Comparison of ENCODE assay signal across 32 cellular contexts in the genomic region with DNA sequence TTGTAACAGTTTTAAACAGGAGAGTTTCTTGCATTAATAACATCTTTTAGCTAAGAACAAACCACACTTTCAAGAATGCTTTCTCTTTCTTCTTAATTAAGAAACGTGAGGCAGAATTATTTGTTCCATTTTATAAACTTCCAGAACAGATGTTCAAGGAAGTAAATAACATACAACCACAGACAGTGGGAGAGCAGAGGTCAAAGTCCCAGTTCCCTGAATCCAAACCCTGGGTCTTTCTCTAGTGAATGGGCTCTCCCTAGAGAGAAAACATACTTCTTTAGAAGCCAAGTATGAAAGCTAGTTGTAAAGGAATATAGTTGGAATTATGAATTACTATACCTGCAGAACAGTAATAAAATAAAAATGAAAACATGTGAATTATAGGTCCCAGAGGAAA. TPM values are rescaled to one million over a fixed set of nuclear protein-coding genes. Genes with fewer than 3 reads are reported as not detected.
"Had no signal": no experiment of that assay in that cellular context is flagged by ENCODE, and none has a peak within 500 bp of the region (broad histone marks: within the 10 kb centered on the region; RNA-seq: fewer than 3 reads in every experiment).

No MANE protein-coding gene starts in this region.

- H3K27ac ChIP-seq: adrenal gland, body of pancreas, breast epithelium, SJCRH30, SK-N-MC had no signal

- H3K4me1 ChIP-seq: adrenal gland, body of pancreas, breast epithelium, SJCRH30 had no signal

- H3K36me3 ChIP-seq: adrenal gland, breast epithelium, MG63, SJCRH30 had no signal

- H3K4me3 ChIP-seq: adrenal gland, body of pancreas, breast epithelium, MG63, SJCRH30, SK-N-MC had no signal

- FAIRE-seq: astrocyte had no signal

- H3K9me3 ChIP-seq: adrenal gland, body of pancreas, MG63, SJCRH30 had no signal

- ATAC-seq: activated naive CD4-positive, alpha-beta T cell treated with anti-CD3 and anti-CD28 coated beads, Interleukin-2, amount 50 U/mL, for 72 hours; activated T-cell treated with anti-CD3 and anti-CD28 coated beads, Interleukin-2, amount 50 U/mL, for 4 hours; body of pancreas; Panc1 had no signal

- H3K27me3 ChIP-seq: adrenal gland, body of pancreas, breast epithelium, MG63, SJCRH30 had no signal

- DNase-seq: activated CD4-positive, alpha-beta memory T cell treated with anti-CD3 and anti-CD28 coated beads for 36 hours; activated CD4-positive, alpha-beta T cell treated with anti-CD3 and anti-CD28 coated beads for 4 hours; activated CD4-positive, alpha-beta T cell treated with anti-CD3 and anti-CD28 coated beads, Interleukin-2, amount 50 U/mL, for 1 hour; activated CD8-positive, alpha-beta memory T cell treated with anti-CD3 and anti-CD28 coated beads, Interleukin-2, amount 50 U/mL, for 4 hours; activated gamma-delta T cell treated with Interleukin-2 at 50 U/mL for 16 hours; activated naive CD4-positive, alpha-beta T cell treated with anti-CD3 and anti-CD28 coated beads for 36 hours; activated T-cell treated with anti-CD3 and anti-CD28 coated beads for 4 hours; activated T-cell treated with anti-CD3 and anti-CD28 coated beads, Interleukin-2, amount 50 U/mL, for 4 hours; adrenal gland; body of pancreas; MG63; NCI-H1048; NCI-H1105 treated with DMSO at 0.1 percent for 48 hours; NCI-H1436; NCI-H1694; NCI-H1930; NCI-H345; NCI-H524 treated with DMSO at 0.1 percent for 48 hours; SHP77; SJCRH30; T1000 had no signal

RNA-seq across cellular contexts. Expression of a gene that starts 5.9 kb away (rescaled TPM):
- total RNA-seq: activated CD4-positive, alpha-beta memory T cell treated with anti-CD3 and anti-CD28 coated beads for 36 hours; activated naive CD4-positive, alpha-beta T cell treated with anti-CD3 and anti-CD28 coated beads for 36 hours; activated naive CD4-positive, alpha-beta T cell treated with anti-CD3 and anti-CD28 coated beads, Interleukin-2, amount 50 U/mL, for 72 hours; activated T-cell treated with anti-CD3 and anti-CD28 coated beads, Interleukin-2, amount 50 U/mL, for 4 hours; activated T-helper 1 cell treated with anti-CD3 and anti-CD28 coated beads, Interleukin-12 subunit alpha, Interleukin-12 subunit beta, Interleukin-2, Interleukin-4 antibody, amounts not matched to agents 30 ng/mL and 10 ng/mL and 1 ng/mL, durations not matched to agents 14 hours and 24 hours and 36 hours; adrenal gland; astrocyte; body of pancreas; breast epithelium; cardiac septum; NCI-H460; RPMI7951; SJCRH30; T-helper 1 cell treated with Interleukin-12 subunit alpha and Interleukin-12 subunit beta and Interleukin-4 antibody, amounts not matched to agents 30 ng/mL and 1 ng/mL, for 36 hours; T-helper 2 cell treated with Interferon-gamma antibody and Interleukin-4, amounts not matched to agents 100 ng/mL and 5 ng/mL, for 36 hours had no signal

RNA-seq across cellular contexts. Expression of a gene that starts 42.7 kb away (rescaled TPM):
- total RNA-seq: activated CD4-positive, alpha-beta memory T cell treated with anti-CD3 and anti-CD28 coated beads for 36 hours; activated naive CD4-positive, alpha-beta T cell treated with anti-CD3 and anti-CD28 coated beads for 36 hours; activated naive CD4-positive, alpha-beta T cell treated with anti-CD3 and anti-CD28 coated beads, Interleukin-2, amount 50 U/mL, for 72 hours; activated T-cell treated with anti-CD3 and anti-CD28 coated beads, Interleukin-2, amount 50 U/mL, for 4 hours; activated T-helper 1 cell treated with anti-CD3 and anti-CD28 coated beads, Interleukin-12 subunit alpha, Interleukin-12 subunit beta, Interleukin-2, Interleukin-4 antibody, amounts not matched to agents 30 ng/mL and 10 ng/mL and 1 ng/mL, durations not matched to agents 14 hours and 24 hours and 36 hours; astrocyte; body of pancreas; breast epithelium; cardiac septum; NCI-H460; RPMI7951; SJCRH30; T-helper 1 cell treated with Interleukin-12 subunit alpha and Interleukin-12 subunit beta and Interleukin-4 antibody, amounts not matched to agents 30 ng/mL and 1 ng/mL, for 36 hours; T-helper 2 cell treated with Interferon-gamma antibody and Interleukin-4, amounts not matched to agents 100 ng/mL and 5 ng/mL, for 36 hours had no signal
- polyA plus RNA-seq: adrenal gland had no signal

RNA-seq across cellular contexts. Expression of a gene that starts 51.4 kb away (rescaled TPM):
- total RNA-seq: activated CD4-positive, alpha-beta memory T cell treated with anti-CD3 and anti-CD28 coated beads for 36 hours; activated naive CD4-positive, alpha-beta T cell treated with anti-CD3 and anti-CD28 coated beads for 36 hours; activated naive CD4-positive, alpha-beta T cell treated with anti-CD3 and anti-CD28 coated beads, Interleukin-2, amount 50 U/mL, for 72 hours; activated T-cell treated with anti-CD3 and anti-CD28 coated beads, Interleukin-2, amount 50 U/mL, for 4 hours; activated T-helper 1 cell treated with anti-CD3 and anti-CD28 coated beads, Interleukin-12 subunit alpha, Interleukin-12 subunit beta, Interleukin-2, Interleukin-4 antibody, amounts not matched to agents 30 ng/mL and 10 ng/mL and 1 ng/mL, durations not matched to agents 14 hours and 24 hours and 36 hours; adrenal gland; astrocyte; body of pancreas; cardiac septum; NCI-H460; RPMI7951; SJCRH30; T-helper 1 cell treated with Interleukin-12 subunit alpha and Interleukin-12 subunit beta and Interleukin-4 antibody, amounts not matched to agents 30 ng/mL and 1 ng/mL, for 36 hours; T-helper 2 cell treated with Interferon-gamma antibody and Interleukin-4, amounts not matched to agents 100 ng/mL and 5 ng/mL, for 36 hours had no signal
- polyA plus RNA-seq: adrenal gland had no signal
